Comparison of ENCODE assay signal across 20 cellular contexts in genomic region chr20:59723108-59723500, GRCh38.
A peak's percentile ranks its signal among the peaks of the same experiment; 100 is the strongest.
DNase-seq lines count a peak whose midpoint lies in the region; ATAC-seq and TF ChIP-seq lines count a peak whose summit lies in the region.
"Had no signal": no experiment of that assay in that cellular context is flagged by ENCODE, and none has a peak within 500 bp of the region (broad histone marks: within the 10 kb centered on the region; RNA-seq: fewer than 3 reads in every experiment).

No MANE protein-coding gene starts in this region.

- ATAC-seq in Right ventricle myocardium inferior (peak; percentile 54), left cardiac atrium (peak; percentile 41 to 52), upper lobe of right lung (peak; percentile 84), HG03025 (IDR thresholded peaks at IDR 0.05; ENCODE audit: low FRiP score, unreplicated experiment) (no peak), GM21526 (IDR thresholded peaks at IDR 0.05; ENCODE audit: low FRiP score, unreplicated experiment) (no peak)
- ATAC-seq: A549; activated CD4-positive, CD25-positive, alpha-beta regulatory T cell treated with anti-CD3 and anti-CD28 coated beads, Interleukin-2, amount 50 U/mL, for 24 hours; Panc1; stimulated activated naive CD8-positive, alpha-beta T cell treated with anti-CD3 and anti-CD28 coated beads, Interleukin-15, amount 100 ng/mL, for 72 hours had no signal

- H3K4me3 ChIP-seq in left ventricle myocardium inferior = no peak overlapping the region
- H3K4me3 ChIP-seq in upper lobe of right lung = no peak overlapping the region
- H3K4me3 ChIP-seq: A549, ascending aorta, neural progenitor cell, vagina had no signal

- DNase-seq in Right ventricle myocardium inferior (ENCODE audit: missing footprints) (no peak), left ventricle myocardium inferior (no peak), SIG-M5 (lab: John Stamatoyannopoulos, UW) (peak; percentile 95), left cardiac atrium (no peak), upper lobe of right lung (no peak), NCI-H1105 (lab: John Stamatoyannopoulos, UW) (no peak)
- DNase-seq: activated gamma-delta T cell; immature natural killer cell; NCI-H1930; NCI-H446; stimulated activated naive CD8-positive, alpha-beta T cell treated with anti-CD3 and anti-CD28 coated beads, Interleukin-15, amount 100 ng/mL, for 72 hours had no signal

- H3K9me3 ChIP-seq in left ventricle myocardium inferior (replicated peaks) (no peaks in the 10 kb centered on the region), upper lobe of right lung (no peaks in the 10 kb centered on the region)
- H3K9me3 ChIP-seq: A549, ascending aorta, vagina had no signal

- H3K36me3 ChIP-seq in left ventricle myocardium inferior (no peaks in the 10 kb centered on the region), upper lobe of right lung (no peaks in the 10 kb centered on the region)
- H3K36me3 ChIP-seq: ascending aorta, neural progenitor cell, vagina had no signal

- H3K27me3 ChIP-seq in left ventricle myocardium inferior (ENCODE audit: low read depth) (peaks cover 34% of the 10 kb centered on the region), upper lobe of right lung (peaks cover 10% of the 10 kb centered on the region)
- H3K27me3 ChIP-seq: ascending aorta, foreskin keratinocyte, neural progenitor cell, vagina had no signal

- TF ChIP-seq CTCF in left ventricle myocardium inferior (IDR thresholded peaks at IDR 0.05; ENCODE audit: borderline replicate concordance) (no peak), upper lobe of right lung (IDR thresholded peaks at IDR 0.05) (no peak)

- H3K27ac ChIP-seq in left ventricle myocardium inferior (replicated peaks) (no peak overlapping the region), upper lobe of right lung (no peak overlapping the region)
- H3K27ac ChIP-seq: A549, ascending aorta, foreskin keratinocyte, neural progenitor cell, vagina had no signal

- intact Hi-C loops in Right ventricle myocardium inferior (cut with DNase I) (no loop called here), left ventricle myocardium inferior (cut with micrococcal nuclease) (no loop called here), left cardiac atrium (cut with DNase I) (no loop called here), upper lobe of right lung (cut with DNase I) (no loop called here)

- H3K4me1 ChIP-seq in left ventricle myocardium inferior (no peaks in the 10 kb centered on the region), upper lobe of right lung (peaks cover 6% of the 10 kb centered on the region)
- H3K4me1 ChIP-seq: A549, ascending aorta, foreskin keratinocyte, neural progenitor cell, vagina had no signal

Comparison
In these comparisons a context has a peak if more than half of its experiments do, and no peak if none do; other contexts are left out.
1. ATAC-seq: peak in Right ventricle myocardium inferior (single experiment), left cardiac atrium (2 of 2) and upper lobe of right lung (single experiment); none in HG03025 (single experiment) and GM21526 (single experiment).